Comparison of ENCODE assay signal across 8 cellular contexts in the genomic region with DNA sequence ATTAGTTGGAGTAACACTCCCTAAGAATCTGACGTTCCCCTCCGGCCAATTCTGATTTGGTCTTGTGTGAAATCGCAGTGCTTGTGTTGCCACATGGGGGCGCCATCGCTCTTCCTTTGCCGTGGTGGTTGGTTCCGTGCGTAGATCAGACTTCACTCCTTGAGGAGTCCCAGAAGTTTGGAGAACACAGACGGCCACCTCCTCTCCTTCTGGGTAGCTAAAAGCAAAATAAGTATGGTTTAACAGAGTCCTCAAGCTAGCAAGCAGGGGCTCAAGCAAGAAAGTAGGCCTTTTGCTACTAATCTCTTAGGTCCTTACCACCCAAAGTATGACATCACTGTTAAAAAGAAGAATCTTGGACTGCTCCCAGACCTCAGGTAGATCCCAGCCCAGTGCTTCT. TPM values are rescaled to one million over a fixed set of nuclear protein-coding genes. Genes with fewer than 3 reads are reported as not detected.
DNase-seq lines count a peak whose midpoint lies in the region; ATAC-seq and TF ChIP-seq lines count a peak whose summit lies in the region.

No MANE protein-coding gene starts in this region.

- H3K27me3 Mint-ChIP-seq in neural crest cell (ENCODE audit: low read depth): peaks cover 6% of the 10 kb centered on the region
- H3K27me3 Mint-ChIP-seq in stimulated activated naive CD8-positive, alpha-beta T cell treated with anti-CD3 and anti-CD28 coated beads, Interleukin-15, amount 100 ng/mL, for 72 hours: no peaks in the 10 kb centered on the region

- H3K9ac ChIP-seq in KMS-11: no peak overlapping the region

- H3K27ac ChIP-seq in KMS-11 (no peak overlapping the region), RWPE1 (no peak overlapping the region; the same call in 1 of the 2 replicates)

- H3K27ac Mint-ChIP-seq in neural crest cell (ENCODE audit: unreplicated experiment): no peak overlapping the region
- peak overlapping the region in 1 of 2 donors; percentile 14 for H3K27ac Mint-ChIP-seq in stimulated activated naive CD8-positive, alpha-beta T cell treated with anti-CD3 and anti-CD28 coated beads, Interleukin-15, amount 100 ng/mL, for 72 hours

- H3K27me3 ChIP-seq in KMS-11 (ENCODE audit: insufficient read depth, low read depth): no peaks in the 10 kb centered on the region

- H3K4me3 ChIP-seq in KMS-11 (IDR thresholded peaks at IDR 0.05; ENCODE audit: insufficient read depth, low read depth, low read length) (no peak overlapping the region), fibroblast of pulmonary artery (replicated peaks; ENCODE audit: low read depth, low read length) (no peak overlapping the region)

- peak; percentile 71 for ATAC-seq in stimulated activated naive CD8-positive, alpha-beta T cell treated with anti-CD3 and anti-CD28 coated beads, Interleukin-15, amount 100 ng/mL, for 72 hours

- POLR2A ChIA-PET in RWPE1 (lab: Yijun Ruan, JAX; ENCODE audit: low non-redundant PET): no interaction called here

- peak overlapping the region; percentile 22; the same call in 1 of the 2 replicates for H3K4me2 ChIP-seq in KMS-11

- peaks cover 16% of the 10 kb centered on the region for H3K36me3 Mint-ChIP-seq in neural crest cell (ENCODE audit: low read depth)

- H3K79me2 ChIP-seq in KMS-11 (ENCODE audit: insufficient read depth, low read depth): no peaks in the 10 kb centered on the region

- CTCF ChIA-PET in RWPE1 (lab: Yijun Ruan, JAX): interaction anchor here (0.5 to 2.5 kb wide), 28 partner anchors 8 to 616 kb away, joined by 3 to 10 read pairs (median 3); partner anchors contain the start of gene FSTL4

- peaks cover 29% of the 10 kb centered on the region for H3K4me1 ChIP-seq in KMS-11 (ENCODE audit: low read depth, poor library complexity, severe bottlenecking)

- H3K36me3 ChIP-seq in KMS-11 (ENCODE audit: insufficient read depth): no peaks in the 10 kb centered on the region

- H2AFZ ChIP-seq in KMS-11 (ENCODE audit: low read depth): peak overlapping the region; percentile 59

- H3K9me3 Mint-ChIP-seq in neural crest cell: peaks cover 11% of the 10 kb centered on the region
- no peaks in the 10 kb centered on the region for H3K9me3 Mint-ChIP-seq in stimulated activated naive CD8-positive, alpha-beta T cell treated with anti-CD3 and anti-CD28 coated beads, Interleukin-15, amount 100 ng/mL, for 72 hours

- H3K4me1 Mint-ChIP-seq in neural crest cell: peaks cover 5% of the 10 kb centered on the region
- peaks cover 36% of the 10 kb centered on the region for H3K4me1 Mint-ChIP-seq in stimulated activated naive CD8-positive, alpha-beta T cell treated with anti-CD3 and anti-CD28 coated beads, Interleukin-15, amount 100 ng/mL, for 72 hours

- H3K4me3 Mint-ChIP-seq in neural crest cell: no peak overlapping the region
- H3K4me3 Mint-ChIP-seq in stimulated activated naive CD8-positive, alpha-beta T cell treated with anti-CD3 and anti-CD28 coated beads, Interleukin-15, amount 100 ng/mL, for 72 hours: no peak overlapping the region

- DNase-seq in NCI-H1417 (lab: John Stamatoyannopoulos, UW): peak; percentile 48 to 80 (median 56)
- no peak for DNase-seq in NCI-H1417 treated with DMSO at 0.1 percent for 48 hours (lab: John Stamatoyannopoulos, UW)
- DNase-seq in RWPE1 (ENCODE audit: low spot score): peak; percentile 87
- DNase-seq in activated T-helper 1 cell treated with Interleukin-2 at 50 U/mL for 16 hours (ENCODE audit: low read depth): peak; percentile 61
- peak; percentile 90 for DNase-seq in fibroblast of pulmonary artery (ENCODE audit: low read depth)
- DNase-seq in neural crest cell (ENCODE audit: low read depth, low spot score): peak; percentile 92
- DNase-seq in stimulated activated naive CD8-positive, alpha-beta T cell treated with anti-CD3 and anti-CD28 coated beads, Interleukin-15, amount 100 ng/mL, for 72 hours: peak; percentile 70 to 77

- TF ChIP-seq CTCF in KMS-11 (conservative IDR thresholded peaks at IDR 0.05; ENCODE audit: low read depth, low read length) (peak; percentile 97), RWPE1 (conservative IDR thresholded peaks at IDR 0.05; ENCODE audit: low read depth) (peak; percentile 94), fibroblast of pulmonary artery (IDR thresholded peaks at IDR 0.05; ENCODE audit: low read length, missing control alignments) (peak; percentile 93), neural crest cell (conservative IDR thresholded peaks at IDR 0.05) (peak; percentile 95)

- H4K20me1 ChIP-seq in KMS-11 (ENCODE audit: insufficient read depth): no peaks in the 10 kb centered on the region

RNA-seq across cellular contexts. Expression of gene HSPA4, which starts 59.5 kb away (rescaled TPM):
- 161 and 166 TPM in 2 replicates for total RNA-seq in neural crest cell
